Comparison of ENCODE assay signal across 8 cellular contexts in genomic region chr20:45909817-45910669, GRCh38. TPM values are rescaled to one million over a fixed set of nuclear protein-coding genes. Genes with fewer than 3 reads are reported as not detected.
DNase-seq lines count a peak whose midpoint lies in the region; ATAC-seq and TF ChIP-seq lines count a peak whose summit lies in the region.

No MANE protein-coding gene starts in this region.

- H3K27me3 ChIP-seq in Caco-2 (replicated peaks; ENCODE audit: control insufficient read depth, insufficient read depth, low read length) (no peaks in the 10 kb centered on the region), osteoblast (ENCODE audit: insufficient read depth, low read length) (no peaks in the 10 kb centered on the region)

- H3K9me3 Mint-ChIP-seq in Caco-2 (ENCODE audit: unreplicated experiment) = no peaks in the 10 kb centered on the region
- H3K9me3 Mint-ChIP-seq in dendritic cell treated with granulocyte-macrophage colony-stimulating factor and Interleukin-4, amounts not matched to agents 40 ng/mL and 50 ng/mL, for 4 days = no peaks in the 10 kb centered on the region

- H3K36me3 Mint-ChIP-seq in Caco-2 (ENCODE audit: insufficient read depth, unreplicated experiment) = peaks cover 15% of the 10 kb centered on the region
- H3K36me3 Mint-ChIP-seq in dendritic cell treated with granulocyte-macrophage colony-stimulating factor and Interleukin-4, amounts not matched to agents 40 ng/mL and 50 ng/mL, for 4 days (ENCODE audit: low read depth) = no peaks in the 10 kb centered on the region

- H4K20me1 ChIP-seq in osteoblast (ENCODE audit: insufficient read depth, low read length) = no peaks in the 10 kb centered on the region

- no TSS peak for BruUV-seq in Caco-2 (replicated peaks; lab: Mats Ljungman, UMichigan)

- CTCF ChIA-PET in Caco-2 (lab: Charles Lee) = interaction anchor here (0.9 to 1.9 kb wide), 3 partner anchors 10 to 20 kb away, joined by 3 to 6 read pairs (median 3); no protein-coding TSS in a partner anchor

- POLR2A ChIA-PET in Caco-2 (lab: Charles Lee) = interaction anchor here (0.7 to 1.0 kb wide), 4 partner anchors 9 to 1483 kb away, joined by 3 to 8 read pairs (median 4); partner anchors contain the start of gene CTSA

- no peak overlapping the region for H3K27ac Mint-ChIP-seq in Caco-2 (ENCODE audit: unreplicated experiment)
- peak overlapping the region; percentile 87 for H3K27ac Mint-ChIP-seq in dendritic cell treated with granulocyte-macrophage colony-stimulating factor and Interleukin-4, amounts not matched to agents 40 ng/mL and 50 ng/mL, for 4 days

- H3K79me2 ChIP-seq in osteoblast (ENCODE audit: insufficient read depth, low read length) = no peaks in the 10 kb centered on the region

- H3K27me3 Mint-ChIP-seq in Caco-2 (ENCODE audit: insufficient read depth, unreplicated experiment) = no peaks in the 10 kb centered on the region
- peaks cover 5% of the 10 kb centered on the region for H3K27me3 Mint-ChIP-seq in dendritic cell treated with granulocyte-macrophage colony-stimulating factor and Interleukin-4, amounts not matched to agents 40 ng/mL and 50 ng/mL, for 4 days

- peaks cover 12% of the 10 kb centered on the region for H3K4me1 ChIP-seq in Caco-2
- H3K4me1 ChIP-seq in osteoblast (ENCODE audit: insufficient read depth, low read length) = peaks cover 27% of the 10 kb centered on the region
- peaks cover 19% of the 10 kb centered on the region for H3K4me1 ChIP-seq in mucosa of descending colon (ENCODE audit: low read depth)

- H3K36me3 ChIP-seq in Caco-2 (ENCODE audit: control insufficient read depth, insufficient read depth, low read length) (no peaks in the 10 kb centered on the region), osteoblast (ENCODE audit: insufficient read depth, low read length) (no peaks in the 10 kb centered on the region), mucosa of descending colon (ENCODE audit: low read depth) (no peaks in the 10 kb centered on the region)

- no peak for DNase-seq in Caco-2
- DNase-seq in NOMO-1 (lab: John Stamatoyannopoulos, UW; ENCODE audit: unreplicated experiment in 2 of 2) = peak; percentile 6 to 26
- DNase-seq in osteoblast (ENCODE audit: insufficient read length, low spot score, missing footprints) = no peak
- DNase-seq in NCI-H345 treated with DMSO at 0.1 percent for 48 hours (lab: John Stamatoyannopoulos, UW; ENCODE audit: unreplicated experiment) = no peak
- DNase-seq in mucosa of descending colon = no peak
- no peak for DNase-seq in activated CD4-positive, CD25-positive, alpha-beta regulatory T cell (lab: John Stamatoyannopoulos, UW)
- no peak for DNase-seq in anterior cingulate cortex (lab: John Stamatoyannopoulos, UW)

- peaks cover 13% of the 10 kb centered on the region for H3K4me1 Mint-ChIP-seq in Caco-2 (ENCODE audit: low read depth, unreplicated experiment)
- peaks cover 52% of the 10 kb centered on the region for H3K4me1 Mint-ChIP-seq in dendritic cell treated with granulocyte-macrophage colony-stimulating factor and Interleukin-4, amounts not matched to agents 40 ng/mL and 50 ng/mL, for 4 days (ENCODE audit: low read depth)

- peak overlapping the region; percentile 72 for H3K4me3 Mint-ChIP-seq in Caco-2 (ENCODE audit: unreplicated experiment)
- H3K4me3 Mint-ChIP-seq in dendritic cell treated with granulocyte-macrophage colony-stimulating factor and Interleukin-4, amounts not matched to agents 40 ng/mL and 50 ng/mL, for 4 days = peak overlapping the region; percentile 57

- no peak overlapping the region for H3K27ac ChIP-seq in osteoblast (ENCODE audit: low read depth, low read length)

- intact Hi-C loops in Caco-2 (cut with micrococcal nuclease; ENCODE audit: unreplicated experiment) (no loop called here), mucosa of descending colon (cut with DNase I, micrococcal nuclease) (no loop called here)
- intact Hi-C loops in dendritic cell treated with granulocyte-macrophage colony-stimulating factor and Interleukin-4, amounts not matched to agents 40 ng/mL and 50 ng/mL, for 4 days (cut with micrococcal nuclease) = loop anchor here (1.0 kb wide), 1 partner anchor 25 kb away; no protein-coding TSS in a partner anchor

- H3K9me3 ChIP-seq in Caco-2 (no peaks in the 10 kb centered on the region), osteoblast (ENCODE audit: low read depth, low read length) (no peaks in the 10 kb centered on the region), mucosa of descending colon (no peaks in the 10 kb centered on the region)

- TF ChIP-seq CTCF in Caco-2 (IDR thresholded peaks at IDR 0.05; ENCODE audit: insufficient read depth in 1 of 2, low read depth in 1 of 2, low read length in 1 of 2, severe bottlenecking in 1 of 2, unreplicated experiment in 1 of 2) = no peak
- TF ChIP-seq CTCF in osteoblast (IDR thresholded peaks at IDR 0.05; ENCODE audit: extremely low read depth, low read depth, low read length) = no peak
- no peak for TF ChIP-seq CTCF in mucosa of descending colon (IDR thresholded peaks at IDR 0.05)

- ATAC-seq in mucosa of descending colon = no peak

- H3K4me2 ChIP-seq in osteoblast (ENCODE audit: insufficient read depth, low read length) = peak overlapping the region; percentile 52

- H3K4me3 ChIP-seq in Caco-2 (ENCODE audit: low read depth, low read length) = no peak overlapping the region
- H3K4me3 ChIP-seq in osteoblast (ENCODE audit: insufficient read depth, low read length) = peak overlapping the region; percentile 16
- no peak overlapping the region for H3K4me3 ChIP-seq in mucosa of descending colon

- H2AFZ ChIP-seq in osteoblast (ENCODE audit: low read length) = peak overlapping the region; percentile 40

RNA-seq across cellular contexts. Expression of gene PLTP, which starts 1.9 kb away (rescaled TPM):
- 39.6 and 42.6 TPM in 2 replicates for total RNA-seq in Caco-2 (2022)
- total RNA-seq in osteoblast = 15.3 and 21.7 TPM in 2 replicates
- 100 to 1,000 TPM in 2 of 3 donors, 10 to 100 TPM in 1; 15.0 to 141 (median 111) TPM for total RNA-seq in mucosa of descending colon

RNA-seq across cellular contexts. Expression of gene CTSA, which starts 18.9 kb away (rescaled TPM):
- total RNA-seq in Caco-2 (2022) = 282 and 294 TPM in 2 replicates
- 157 and 181 TPM in 2 replicates for total RNA-seq in osteoblast
- 100 to 1,000 TPM; 292 to 542 (median 436) TPM for total RNA-seq in mucosa of descending colon

RNA-seq across cellular contexts. Expression of gene NEURL2, which starts 19.0 kb away (rescaled TPM):
- total RNA-seq in Caco-2 (2022) = 12.6 TPM in 2 replicates
- 4.7 and 7.1 TPM in 2 replicates for total RNA-seq in osteoblast
- total RNA-seq in mucosa of descending colon = 1 to 10 TPM; 4.2 to 9.1 (median 8.5) TPM

RNA-seq across cellular contexts. Expression of gene SPATA25, which starts 22.6 kb away (rescaled TPM):
- 6.7 and 7.3 TPM in 2 replicates for total RNA-seq in Caco-2 (2022)
- 1.2 and 1.4 TPM in 2 replicates for total RNA-seq in osteoblast
- 1 to 10 TPM; 3.9 to 6.0 (median 4.1) TPM for total RNA-seq in mucosa of descending colon

RNA-seq across cellular contexts. Expression of gene PCIF1, which starts 24.4 kb away (rescaled TPM):
- total RNA-seq in Caco-2 (2022) = 66.5 and 75.9 TPM in 2 replicates
- total RNA-seq in osteoblast = 12.7 and 14.4 TPM in 2 replicates
- 10 to 100 TPM; 29.2 to 37.8 (median 35.1) TPM for total RNA-seq in mucosa of descending colon

Comparison
In these comparisons a context has a peak if more than half of its experiments do, and no peak if none do; other contexts are left out.
1. DNase-seq: peak in NOMO-1 (2 of 2); none in Caco-2 (0 of 2), osteoblast (single experiment), NCI-H345 treated with DMSO at 0.1 percent for 48 hours (single experiment), mucosa of descending colon (0 of 3), activated CD4-positive, CD25-positive, alpha-beta regulatory T cell (0 of 4) and anterior cingulate cortex (0 of 58).